In the genomic region with DNA sequence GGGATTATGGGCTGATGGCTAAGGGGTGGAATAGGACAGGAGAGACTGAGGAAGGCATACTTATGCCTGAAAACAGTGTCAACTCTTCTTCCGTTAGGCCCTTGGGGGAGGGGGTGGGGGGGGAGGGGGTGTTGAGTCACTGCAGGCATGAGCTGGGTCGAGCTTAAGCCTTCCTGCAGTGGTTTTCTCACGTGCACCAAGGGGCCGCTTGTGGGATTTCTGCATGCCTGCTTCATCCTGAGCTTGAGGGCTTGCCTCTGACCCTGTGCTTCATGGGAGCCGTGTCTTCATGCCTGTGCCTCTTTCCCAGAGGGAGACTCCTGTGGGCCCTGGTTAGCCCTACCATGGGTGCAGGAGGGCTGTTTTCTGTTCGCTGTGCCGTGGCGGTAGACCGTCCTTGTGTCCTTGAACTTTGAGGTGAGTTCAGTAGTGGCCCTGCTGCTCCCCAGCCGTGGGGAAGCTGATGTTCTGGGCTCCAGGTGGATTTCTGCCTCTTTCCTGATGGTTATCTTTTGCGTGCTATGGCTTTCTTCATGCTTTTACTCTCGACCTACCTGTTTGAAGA, we compare ENCODE assay signal across 1 cellular context.
TF ChIP-seq lines count a peak whose summit lies in the region.

No MANE protein-coding gene starts in this region.

TF ChIP-seq in H1, 55 proteins besides CTCF, POLR2A, EP300 and RAD21 (continued from another document):
- TF ChIP-seq, protein P1, sequence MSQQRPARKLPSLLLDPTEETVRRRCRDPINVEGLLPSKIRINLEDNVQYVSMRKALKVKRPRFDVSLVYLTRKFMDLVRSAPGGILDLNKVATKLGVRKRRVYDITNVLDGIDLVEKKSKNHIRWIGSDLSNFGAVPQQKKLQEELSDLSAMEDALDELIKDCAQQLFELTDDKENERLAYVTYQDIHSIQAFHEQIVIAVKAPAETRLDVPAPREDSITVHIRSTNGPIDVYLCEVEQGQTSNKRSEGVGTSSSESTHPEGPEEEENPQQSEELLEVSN (IDR thresholded peaks at IDR 0.05): no peak
- no peak for TF ChIP-seq TBP (IDR thresholded peaks at IDR 0.05; ENCODE audit: low read depth, low read length)
- TF ChIP-seq GTF2F1 (IDR thresholded peaks at IDR 0.05; ENCODE audit: borderline replicate concordance, low read depth, low read length): no peak
- no peak for TF ChIP-seq SP1 (IDR thresholded peaks at IDR 0.05; ENCODE audit: low read depth, low read length)
- TF ChIP-seq RNF2 (IDR thresholded peaks at IDR 0.05; ENCODE audit: borderline replicate concordance, low read depth, low read length, missing control alignments, poor library complexity, severe bottlenecking): no peak
- TF ChIP-seq TAF7 (optimal IDR thresholded peaks at IDR 0.05; ENCODE audit: borderline replicate concordance, low read depth, low read length): no peak
- TF ChIP-seq SP2 (IDR thresholded peaks at IDR 0.05; ENCODE audit: low read length): no peak
- TF ChIP-seq CHD2 (IDR thresholded peaks at IDR 0.05; ENCODE audit: low read length): no peak
- TF ChIP-seq CREB1 (IDR thresholded peaks at IDR 0.05): no peak
- no peak for TF ChIP-seq HDAC2 (IDR thresholded peaks at IDR 0.05; ENCODE audit: borderline replicate concordance in 1 of 2, low read depth in 2 of 2, low read length in 2 of 2)
- TF ChIP-seq MAFK (IDR thresholded peaks at IDR 0.05; ENCODE audit: low read depth, low read length): no peak
- no peak for TF ChIP-seq TEAD4 (IDR thresholded peaks at IDR 0.05; ENCODE audit: low read depth, low read length)
- TF ChIP-seq TCF12 (IDR thresholded peaks at IDR 0.05; ENCODE audit: low read depth, low read length): no peak
- no peak for TF ChIP-seq SUZ12 (IDR thresholded peaks at IDR 0.05; ENCODE audit: low read length)
- TF ChIP-seq CBX8 (IDR thresholded peaks at IDR 0.05; ENCODE audit: borderline replicate concordance, low read depth, low read length): no peak
